In genomic region chr6:135731116-135731515, GRCh38 we compare ENCODE assay signal across 8 cellular contexts.
"Had no signal": no experiment of that assay in that cellular context is flagged by ENCODE, and none has a peak within 500 bp of the region (broad histone marks: within the 10 kb centered on the region; RNA-seq: fewer than 3 reads in every experiment).

No MANE protein-coding gene starts in this region.

- H3K36me3 Mint-ChIP-seq: IgD-negative memory B cell had no signal

- ATAC-seq: HepG2 had no signal

- H3K9ac ChIP-seq: KMS-11 had no signal

- DNase-seq: IMR-90, KBM-7, KG1 had no signal

- FAIRE-seq: HepG2, HTR-8/SVneo had no signal

- H3K27ac Mint-ChIP-seq: IgD-negative memory B cell had no signal

- H3K4me2 ChIP-seq: KMS-11 had no signal

- H3K27ac ChIP-seq: HL-60, KMS-11 had no signal

- H3K4me3 Mint-ChIP-seq: IgD-negative memory B cell had no signal

- H3K4me1 Mint-ChIP-seq: IgD-negative memory B cell had no signal
